Comparison of ENCODE assay signal across 1 cellular context in genomic region chr11:17351510-17352176, GRCh38.
A peak's percentile ranks its signal among the peaks of the same experiment; 100 is the strongest.
TF ChIP-seq lines count a peak whose summit lies in the region.

TSS of gene NCR3LG1 (plus strand) at chr11:17351800. CDS start at chr11:17351970, 170 bp downstream.

TF ChIP-seq in WTC11, 78 proteins besides CTCF, POLR2A, EP300 and RAD21 (continued from another document):
- TF ChIP-seq PRDM15 (CRISPR knock-in tag; IDR thresholded peaks at IDR 0.05): no peak
- 0 out of 2 replicates have a peak, but pooled peaks have one; percentile 47 for TF ChIP-seq ARID4B (CRISPR knock-in tag; IDR thresholded peaks at IDR 0.05; ENCODE audit: borderline replicate concordance)
